ENCODE assay signal across 2 cellular contexts in the genomic region with DNA sequence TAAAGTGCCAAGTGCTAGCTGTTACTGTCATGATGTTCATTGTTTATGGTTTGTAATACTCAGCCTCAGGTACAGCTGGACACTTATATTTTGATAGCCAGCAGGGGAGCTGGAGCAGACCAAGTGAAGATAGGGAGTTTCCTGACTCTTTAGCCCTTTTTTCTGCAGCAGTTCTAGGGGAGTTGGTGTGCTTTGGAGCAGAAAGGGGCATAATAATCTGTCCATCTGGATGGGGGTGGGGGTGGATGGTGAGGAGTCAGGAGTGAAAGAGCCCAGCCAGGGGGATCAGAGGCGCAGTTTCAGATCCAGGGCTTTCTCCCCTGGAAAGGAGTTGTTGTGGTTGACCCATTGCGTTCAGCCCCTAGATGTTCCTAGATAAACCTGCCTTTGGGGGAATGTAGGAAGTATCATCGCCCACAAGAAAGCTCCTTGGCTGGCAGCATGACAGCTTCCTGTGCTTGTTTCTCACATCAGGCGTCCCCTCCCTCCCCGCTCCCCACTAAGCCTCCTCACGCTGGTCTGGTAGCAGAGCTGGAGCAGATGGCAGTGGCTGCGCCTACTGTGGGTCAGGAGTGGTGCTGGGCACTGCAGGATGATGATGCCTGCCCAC.
TF ChIP-seq lines count a peak whose summit lies in the region.

No MANE protein-coding gene starts in this region.

TF ChIP-seq in liver, 16 proteins besides CTCF, POLR2A, EP300 and RAD21:
- TF ChIP-seq ATF3 (IDR thresholded peaks at IDR 0.05), result no peak
- no peak for TF ChIP-seq FOXA1 (IDR thresholded peaks at IDR 0.05)
- no peak for TF ChIP-seq JUND (IDR thresholded peaks at IDR 0.05)
- no peak for TF ChIP-seq TAF1 (conservative IDR thresholded peaks at IDR 0.05)
- TF ChIP-seq FOXA2 (IDR thresholded peaks at IDR 0.05), result no peak
- no peak for TF ChIP-seq REST (IDR thresholded peaks at IDR 0.05)
- no peak for TF ChIP-seq SP1 (IDR thresholded peaks at IDR 0.05)
- no peak for TF ChIP-seq GABPA (IDR thresholded peaks at IDR 0.05 in 1 of 2, conservative IDR thresholded peaks at IDR 0.05 in 1 of 2)
- no peak for TF ChIP-seq NR2F2 (IDR thresholded peaks at IDR 0.05)

TF ChIP-seq in HepG2, 621 proteins besides CTCF, POLR2A, EP300 and RAD21:
- TF ChIP-seq HES4 (CRISPR knock-in tag; IDR thresholded peaks at IDR 0.05; ENCODE audit: borderline replicate concordance) (no peak), TSC22D2 (CRISPR knock-in tag; IDR thresholded peaks at IDR 0.05; ENCODE audit: borderline replicate concordance) (no peak), SMYD3 (CRISPR knock-in tag; IDR thresholded peaks at IDR 0.05) (no peak), ZNF839 (CRISPR knock-in tag; IDR thresholded peaks at IDR 0.05; ENCODE audit: borderline replicate concordance) (no peak), HCFC1 (IDR thresholded peaks at IDR 0.05; ENCODE audit: low read depth, low read length) (no peak), ZNF709 (CRISPR knock-in tag; IDR thresholded peaks at IDR 0.05) (no peak), PITX1 (CRISPR knock-in tag; IDR thresholded peaks at IDR 0.05) (no peak), RNF2 (conservative IDR thresholded peaks at IDR 0.05; ENCODE audit: low read depth) (no peak), THAP8 (CRISPR knock-in tag; IDR thresholded peaks at IDR 0.05; ENCODE audit: borderline replicate concordance) (no peak), ZSCAN22 (CRISPR knock-in tag; IDR thresholded peaks at IDR 0.05) (no peak), KDM6A (CRISPR knock-in tag; IDR thresholded peaks at IDR 0.05; ENCODE audit: low read depth) (no peak), ZNF75D (CRISPR knock-in tag; IDR thresholded peaks at IDR 0.05; ENCODE audit: borderline replicate concordance) (no peak), MED8 (CRISPR knock-in tag; IDR thresholded peaks at IDR 0.05; ENCODE audit: insufficient replicate concordance) (no peak), FOSL1 (CRISPR knock-in tag; IDR thresholded peaks at IDR 0.05; ENCODE audit: borderline replicate concordance) (no peak), ZNF225 (CRISPR knock-in tag; IDR thresholded peaks at IDR 0.05) (no peak), SYNCRIP (IDR thresholded peaks at IDR 0.05; ENCODE audit: insufficient read depth, low read depth, low read length) (no peak), RFXAP (CRISPR knock-in tag; IDR thresholded peaks at IDR 0.05; ENCODE audit: borderline replicate concordance) (no peak)
- TF ChIP-seq, protein P1, sequence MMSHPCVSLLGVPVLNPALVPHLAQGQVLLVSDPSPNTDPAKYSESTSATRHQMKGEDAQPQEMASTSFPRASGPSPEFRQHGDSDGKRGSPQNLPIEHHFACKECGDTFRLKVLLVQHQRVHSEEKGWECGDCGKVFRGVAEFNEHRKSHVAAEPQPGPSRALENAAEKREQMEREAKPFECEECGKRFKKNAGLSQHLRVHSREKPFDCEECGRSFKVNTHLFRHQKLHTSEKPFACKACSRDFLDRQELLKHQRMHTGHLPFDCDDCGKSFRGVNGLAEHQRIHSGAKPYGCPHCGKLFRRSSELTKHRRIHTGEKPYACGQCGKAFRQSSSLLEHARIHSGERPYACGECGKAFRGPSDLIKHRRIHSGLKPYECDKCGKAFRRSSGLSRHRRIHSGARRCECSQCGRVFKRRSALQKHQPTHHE (CRISPR knock-in tag; IDR thresholded peaks at IDR 0.05; ENCODE audit: borderline replicate concordance), result no peak
- TF ChIP-seq, protein P2, sequence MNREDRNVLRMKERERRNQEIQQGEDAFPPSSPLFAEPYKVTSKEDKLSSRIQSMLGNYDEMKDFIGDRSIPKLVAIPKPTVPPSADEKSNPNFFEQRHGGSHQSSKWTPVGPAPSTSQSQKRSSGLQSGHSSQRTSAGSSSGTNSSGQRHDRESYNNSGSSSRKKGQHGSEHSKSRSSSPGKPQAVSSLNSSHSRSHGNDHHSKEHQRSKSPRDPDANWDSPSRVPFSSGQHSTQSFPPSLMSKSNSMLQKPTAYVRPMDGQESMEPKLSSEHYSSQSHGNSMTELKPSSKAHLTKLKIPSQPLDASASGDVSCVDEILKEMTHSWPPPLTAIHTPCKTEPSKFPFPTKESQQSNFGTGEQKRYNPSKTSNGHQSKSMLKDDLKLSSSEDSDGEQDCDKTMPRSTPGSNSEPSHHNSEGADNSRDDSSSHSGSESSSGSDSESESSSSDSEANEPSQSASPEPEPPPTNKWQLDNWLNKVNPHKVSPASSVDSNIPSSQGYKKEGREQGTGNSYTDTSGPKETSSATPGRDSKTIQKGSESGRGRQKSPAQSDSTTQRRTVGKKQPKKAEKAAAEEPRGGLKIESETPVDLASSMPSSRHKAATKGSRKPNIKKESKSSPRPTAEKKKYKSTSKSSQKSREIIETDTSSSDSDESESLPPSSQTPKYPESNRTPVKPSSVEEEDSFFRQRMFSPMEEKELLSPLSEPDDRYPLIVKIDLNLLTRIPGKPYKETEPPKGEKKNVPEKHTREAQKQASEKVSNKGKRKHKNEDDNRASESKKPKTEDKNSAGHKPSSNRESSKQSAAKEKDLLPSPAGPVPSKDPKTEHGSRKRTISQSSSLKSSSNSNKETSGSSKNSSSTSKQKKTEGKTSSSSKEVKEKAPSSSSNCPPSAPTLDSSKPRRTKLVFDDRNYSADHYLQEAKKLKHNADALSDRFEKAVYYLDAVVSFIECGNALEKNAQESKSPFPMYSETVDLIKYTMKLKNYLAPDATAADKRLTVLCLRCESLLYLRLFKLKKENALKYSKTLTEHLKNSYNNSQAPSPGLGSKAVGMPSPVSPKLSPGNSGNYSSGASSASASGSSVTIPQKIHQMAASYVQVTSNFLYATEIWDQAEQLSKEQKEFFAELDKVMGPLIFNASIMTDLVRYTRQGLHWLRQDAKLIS (CRISPR knock-in tag; IDR thresholded peaks at IDR 0.05), result no peak
